In genomic region chr22:23499845-23500500, GRCh38 we compare ENCODE assay signal across 19 cellular contexts.
DNase-seq lines count a peak whose midpoint lies in the region; ATAC-seq, FAIRE-seq and TF ChIP-seq lines count a peak whose summit lies in the region.
"Had no signal": no experiment of that assay in that cellular context is flagged by ENCODE, and none has a peak within 500 bp of the region (broad histone marks: within the 10 kb centered on the region; RNA-seq: fewer than 3 reads in every experiment).

No MANE protein-coding gene starts in this region.

- H3K4me1 ChIP-seq in mesendoderm (ENCODE audit: control insufficient read depth, low read depth, low read length) (peaks cover 7% of the 10 kb centered on the region), prostate gland (replicated peaks) (no peaks in the 10 kb centered on the region)
- peaks cover 9% of the 10 kb centered on the region for H3K4me1 ChIP-seq in CD8-positive, alpha-beta memory T cell (ENCODE audit: insufficient read depth, low read length)

- H3K27me3 ChIP-seq in mesendoderm (ENCODE audit: insufficient read depth, low read length, poor library complexity) (no peaks in the 10 kb centered on the region), prostate gland (replicated peaks; ENCODE audit: insufficient read depth) (no peaks in the 10 kb centered on the region)
- no peaks in the 10 kb centered on the region for H3K27me3 ChIP-seq in CD8-positive, alpha-beta memory T cell (ENCODE audit: insufficient read depth, low read length, poor library complexity, severe bottlenecking)
- H3K27me3 ChIP-seq: BLaER1 had no signal

- H3K4me1 Mint-ChIP-seq in chondrocyte (ENCODE audit: low read depth) (no peaks in the 10 kb centered on the region), osteocyte (ENCODE audit: unreplicated experiment) (no peaks in the 10 kb centered on the region)
- H3K4me1 Mint-ChIP-seq in CD8-positive, alpha-beta memory T cell, result peaks cover 7 to 11% (median 8%) of the 10 kb centered on the region in 3 donors

- H4K5ac ChIP-seq in mesendoderm (ENCODE audit: low read length), result no peak overlapping the region

- H2AK5ac ChIP-seq in mesendoderm (ENCODE audit: low read length), result peak overlapping the region; percentile 31

- TF ChIP-seq CTCF in GM13977 (IDR thresholded peaks at IDR 0.05; ENCODE audit: extremely low read depth, insufficient read depth, missing control alignments), result no peak
- TF ChIP-seq CTCF in chondrocyte (IDR thresholded peaks at IDR 0.05), result no peak
- TF ChIP-seq CTCF in prostate gland (IDR thresholded peaks at IDR 0.05), result no peak
- TF ChIP-seq CTCF in osteocyte (IDR thresholded peaks at IDR 0.05), result no peak

- no peak overlapping the region for H3K9ac ChIP-seq in mesendoderm (ENCODE audit: low read length)
- H3K9ac ChIP-seq: BLaER1 had no signal

- no peak overlapping the region for H3K4me2 ChIP-seq in mesendoderm (ENCODE audit: low read length)
- H3K4me2 ChIP-seq: BLaER1 had no signal

- H3K9me3 Mint-ChIP-seq in chondrocyte (ENCODE audit: low read depth) (no peaks in the 10 kb centered on the region), osteocyte (ENCODE audit: unreplicated experiment) (no peaks in the 10 kb centered on the region)
- no peaks in the 10 kb centered on the region for H3K9me3 Mint-ChIP-seq in CD8-positive, alpha-beta memory T cell
- H3K9me3 Mint-ChIP-seq: CD4-positive, alpha-beta memory T cell; H9 had no signal

- peak; percentile 7 for DNase-seq in GM13977 (ENCODE audit: low spot score)
- peak; percentile 28 for DNase-seq in chondrocyte (ENCODE audit: low spot score)
- DNase-seq in mesendoderm, result no peak
- DNase-seq in prostate gland (ENCODE audit: low spot score), result no peak
- no peak for DNase-seq in GM12891 (ENCODE audit: insufficient read length, low spot score)
- no peak for DNase-seq in CD8-positive, alpha-beta memory T cell
- DNase-seq in osteocyte (ENCODE audit: extremely low spot score, unreplicated experiment), result no peak
- DNase-seq: CD4-positive, alpha-beta memory T cell; DMS53; H9; NCI-H2107; NCI-H510A; NCI-H748 treated with DMSO at 0.1 percent for 48 hours; NK-92 treated with Interleukin-12 subunit alpha and Interleukin-12 subunit beta, amount 100 ng/mL, for 24 hours had no signal

- no peak overlapping the region for H2BK5ac ChIP-seq in mesendoderm (ENCODE audit: low read length)

- no peak overlapping the region for H2BK120ac ChIP-seq in mesendoderm (ENCODE audit: low read depth, low read length)

- H3K36me3 ChIP-seq in mesendoderm (ENCODE audit: control insufficient read depth, insufficient read depth, low read length), result no peaks in the 10 kb centered on the region
- no peaks in the 10 kb centered on the region for H3K36me3 ChIP-seq in prostate gland
- H3K36me3 ChIP-seq in CD8-positive, alpha-beta memory T cell (ENCODE audit: insufficient read depth, low read length), result no peaks in the 10 kb centered on the region
- H3K36me3 ChIP-seq: BLaER1 had no signal

- no peak overlapping the region for H3K27ac ChIP-seq in mesendoderm (ENCODE audit: low read depth, low read length)
- H3K27ac ChIP-seq in prostate gland, result peak overlapping the region; percentile 15 to 31
- H3K27ac ChIP-seq in CD8-positive, alpha-beta memory T cell (ENCODE audit: low read depth, low read length), result no peak overlapping the region
- H3K27ac ChIP-seq: BLaER1 had no signal

- no CpG with 5 or more reads among the region's 8 CpGs for WGBS in mesendoderm (ENCODE audit: extremely low coverage, insufficient coverage, low lambda C conversion rate)
- 71% methylated on average over 8 of the region's 8 CpGs for WGBS in prostate gland

- H3K4me3 ChIP-seq in mesendoderm (ENCODE audit: low read length), result no peak overlapping the region
- H3K4me3 ChIP-seq in prostate gland, result no peak overlapping the region
- H3K4me3 ChIP-seq in CD8-positive, alpha-beta memory T cell (ENCODE audit: low read length), result no peak overlapping the region
- H3K4me3 ChIP-seq: BLaER1 had no signal

- H3K56ac ChIP-seq in mesendoderm (ENCODE audit: low read length), result peak overlapping the region; percentile 68

- H2BK15ac ChIP-seq in mesendoderm (replicated peaks; ENCODE audit: low read depth), result no peak overlapping the region

- peaks cover 13% of the 10 kb centered on the region for H3K27me3 Mint-ChIP-seq in chondrocyte (ENCODE audit: low read depth)
- H3K27me3 Mint-ChIP-seq in CD8-positive, alpha-beta memory T cell, result peaks cover 13 to 30% of the 10 kb centered on the region in 2 donors
- H3K27me3 Mint-ChIP-seq in osteocyte (ENCODE audit: unreplicated experiment), result peaks cover 16% of the 10 kb centered on the region

- no peaks in the 10 kb centered on the region for H3K79me1 ChIP-seq in mesendoderm (ENCODE audit: low read length)

- no peak for FAIRE-seq in GM12891 (lab: Jason Lieb, UNC)
- FAIRE-seq: GM12892, RCC 7860 had no signal

- H3K18ac ChIP-seq in mesendoderm (ENCODE audit: low read length), result no peak overlapping the region

- POLR2A ChIA-PET in CD8-positive, alpha-beta memory T cell (lab: Charles Lee), result no interaction called here

- in situ Hi-C loops in GM13977 (cut with MboI; ENCODE audit: low pct_unique_long_range_greater_than_20kb, low sequenced_read_pairs, unreplicated experiment), result no loop called here

- no peaks in the 10 kb centered on the region for H3K79me2 ChIP-seq in mesendoderm (ENCODE audit: control insufficient read depth, insufficient read depth, low read length)

- H4K8ac ChIP-seq in mesendoderm (ENCODE audit: low read depth, low read length), result no peak overlapping the region

- no peak overlapping the region for H3K23ac ChIP-seq in mesendoderm (ENCODE audit: low read length)

- no peaks in the 10 kb centered on the region for H3K9me3 ChIP-seq in prostate gland
- H3K9me3 ChIP-seq in CD8-positive, alpha-beta memory T cell (ENCODE audit: low read length), result no peaks in the 10 kb centered on the region
- H3K9me3 ChIP-seq: BLaER1 had no signal

- TF ChIP-seq POLR2A in prostate gland (IDR thresholded peaks at IDR 0.05) (no peak), GM12891 (IDR thresholded peaks at IDR 0.05; ENCODE audit: low read depth, low read length) (no peak)

- ATAC-seq in GM18873 (IDR thresholded peaks at IDR 0.05; ENCODE audit: low FRiP score, unreplicated experiment), result no peak
- ATAC-seq: Right ventricle myocardium inferior had no signal

- H3K4me3 Mint-ChIP-seq in chondrocyte (ENCODE audit: unreplicated experiment) (no peak overlapping the region), osteocyte (ENCODE audit: unreplicated experiment) (no peak overlapping the region)
- no peak overlapping the region for H3K4me3 Mint-ChIP-seq in CD8-positive, alpha-beta memory T cell
- H3K4me3 Mint-ChIP-seq: CD4-positive, alpha-beta memory T cell; H9 had no signal

- intact Hi-C loops in prostate gland (cut with DNase I), result no loop called here

- H3K27ac Mint-ChIP-seq in chondrocyte (ENCODE audit: unreplicated experiment), result no peak overlapping the region
- H3K27ac Mint-ChIP-seq in CD8-positive, alpha-beta memory T cell, result peak overlapping the region in 1 of 8 donors; percentile 59
- no peak overlapping the region for H3K27ac Mint-ChIP-seq in osteocyte (ENCODE audit: unreplicated experiment)

- H3K36me3 Mint-ChIP-seq in chondrocyte (ENCODE audit: low read depth) (no peaks in the 10 kb centered on the region), osteocyte (ENCODE audit: unreplicated experiment) (no peaks in the 10 kb centered on the region)
- no peaks in the 10 kb centered on the region for H3K36me3 Mint-ChIP-seq in CD8-positive, alpha-beta memory T cell
- H3K36me3 Mint-ChIP-seq: CD4-positive, alpha-beta memory T cell had no signal

- CTCF ChIA-PET in CD8-positive, alpha-beta memory T cell (lab: Charles Lee), result no interaction called here

- H3K4ac ChIP-seq in mesendoderm (ENCODE audit: low read depth, low read length), result no peak overlapping the region

TF ChIP-seq in GM12891, 5 proteins besides CTCF, POLR2A, EP300 and RAD21:
- TF ChIP-seq POLR2AphosphoS5 (IDR thresholded peaks at IDR 0.05; ENCODE audit: low read depth, low read length) (no peak), POU2F2 (IDR thresholded peaks at IDR 0.05; ENCODE audit: low read depth, low read length) (no peak), SPI1 (IDR thresholded peaks at IDR 0.05; ENCODE audit: low read depth, low read length) (no peak)

Comparison
In these comparisons a context has a peak if more than half of its experiments do, and no peak if none do; other contexts are left out.
1. DNase-seq: peak in GM13977 (single experiment) and chondrocyte (single experiment); none in mesendoderm (single experiment), prostate gland (single experiment), GM12891 (single experiment), CD8-positive, alpha-beta memory T cell (0 of 5) and osteocyte (single experiment).
2. H3K27ac ChIP-seq: peak in prostate gland (2 of 2); none in mesendoderm (single experiment) and CD8-positive, alpha-beta memory T cell (single experiment).